21 cellular contexts compared by ENCODE assay signal in genomic region chr3:121641127-121641526, GRCh38. TPM values are rescaled to one million over a fixed set of nuclear protein-coding genes. Genes with fewer than 3 reads are reported as not detected.
"Had no signal": no experiment of that assay in that cellular context is flagged by ENCODE, and none has a peak within 500 bp of the region (broad histone marks: within the 10 kb centered on the region; RNA-seq: fewer than 3 reads in every experiment).

No MANE protein-coding gene starts in this region.

- H3K36me3 ChIP-seq: cardiac muscle cell, sigmoid colon, vagina had no signal

- H3K9me3 ChIP-seq: lower lobe of right lung, sigmoid colon, stomach, vagina had no signal

- H3K27me3 ChIP-seq: cardiac muscle cell, sigmoid colon, stomach, vagina had no signal

- DNase-seq: activated CD4-positive, alpha-beta T cell treated with anti-CD3 and anti-CD28 coated beads for 1 hour; activated CD4-positive, alpha-beta T cell treated with anti-CD3 and anti-CD28 coated beads, Interleukin-2, amount 50 U/mL, for 48 hours; activated CD8-positive, alpha-beta memory T cell treated with anti-CD3 and anti-CD28 coated beads, Interleukin-2, amount 50 U/mL, for 48 hours; activated naive CD4-positive, alpha-beta T cell treated with Interleukin-2 at 50 U/mL for 16 hours; amygdala; foreskin keratinocyte; head of caudate nucleus; lower lobe of right lung; nephron progenitor cell; nucleus accumbens; sigmoid colon; stimulated activated CD4-positive, alpha-beta T cell treated with anti-CD3 and anti-CD28 coated beads, Interleukin-4, amount 100 ng/mL, for 4 hours; stomach; T-helper 2 cell; trophoblast cell had no signal

- H3K4me3 ChIP-seq: cardiac muscle cell, lower lobe of right lung, sigmoid colon, stomach, vagina had no signal

- H3K4me1 ChIP-seq: foreskin keratinocyte, lower lobe of right lung, sigmoid colon, stomach, vagina had no signal

- H3K27ac Mint-ChIP-seq: nephron progenitor cell had no signal

- ATAC-seq: foreskin keratinocyte, lower lobe of right lung had no signal

- H3K9me3 Mint-ChIP-seq: nephron progenitor cell had no signal

- H3K27ac ChIP-seq: cardiac muscle cell, foreskin keratinocyte, lower lobe of right lung, sigmoid colon, stomach, vagina, VCaP had no signal

- H3K4me3 Mint-ChIP-seq: nephron progenitor cell had no signal

RNA-seq across cellular contexts. Expression of gene HCLS1, which starts 19.6 kb away (rescaled TPM):
- total RNA-seq: SK-MEL-5 had no signal

RNA-seq across cellular contexts. Expression of gene FBXO40, which starts 47.9 kb away (rescaled TPM):
- total RNA-seq: epithelial cell of proximal tubule, fibroblast of lung, foreskin keratinocyte, sigmoid colon, vagina had no signal
